In genomic region chr11:31619980-31620379, GRCh38 we compare ENCODE assay signal across 22 cellular contexts.
DNase-seq lines count a peak whose midpoint lies in the region; ATAC-seq, FAIRE-seq and TF ChIP-seq lines count a peak whose summit lies in the region.
"Had no signal": no experiment of that assay in that cellular context is flagged by ENCODE, and none has a peak within 500 bp of the region (broad histone marks: within the 10 kb centered on the region; RNA-seq: fewer than 3 reads in every experiment).

No MANE protein-coding gene starts in this region.

- no peaks in the 10 kb centered on the region for H3K36me3 Mint-ChIP-seq in activated T-helper 17 cell treated with anti-CD3 and anti-CD28 coated beads, Interleukin-2, amount 50 U/mL, for 72 hours (ENCODE audit: low read depth)

- peaks cover 6% of the 10 kb centered on the region for H3K4me1 Mint-ChIP-seq in activated T-helper 17 cell treated with anti-CD3 and anti-CD28 coated beads, Interleukin-2, amount 50 U/mL, for 72 hours
- H3K4me1 Mint-ChIP-seq: activated naive CD4-positive, alpha-beta T cell treated with anti-CD3 and anti-CD28 coated beads, Interleukin-2, amount 50 U/mL, for 24 hours; GM23338 had no signal

- no peak for DNase-seq in stimulated activated naive CD8-positive, alpha-beta T cell treated with anti-CD3 and anti-CD28 coated beads, Interleukin-15, Interleukin-2, amounts not matched to agents 100 U/mL and 50 U/mL, for 24 hours
- DNase-seq in NCI-H2196 (lab: John Stamatoyannopoulos, UW; ENCODE audit: unreplicated experiment) (no peak), T-helper 9 cell (no peak), pancreas (no peak)
- DNase-seq: activated CD4-positive, alpha-beta T cell treated with anti-CD3 and anti-CD28 coated beads, Interleukin-2, amount 50 U/mL, for 1 hour; CD4-positive, alpha-beta memory T cell; DMS79; effector CD8-positive, alpha-beta T cell; left cardiac atrium; NCI-H1436; NCI-H2171; NCI-H774; stomach had no signal

- no peak for FAIRE-seq in pancreas (lab: Jason Lieb, UNC)
- FAIRE-seq: GM18507 had no signal

- no peaks in the 10 kb centered on the region for H3K36me3 ChIP-seq in pancreas
- H3K36me3 ChIP-seq: stomach had no signal

- no peak overlapping the region for H3K4me3 Mint-ChIP-seq in activated T-helper 17 cell treated with anti-CD3 and anti-CD28 coated beads, Interleukin-2, amount 50 U/mL, for 72 hours
- H3K4me3 Mint-ChIP-seq: activated naive CD4-positive, alpha-beta T cell treated with anti-CD3 and anti-CD28 coated beads, Interleukin-2, amount 50 U/mL, for 24 hours; CD4-positive, alpha-beta memory T cell; GM23338; natural killer cell treated with Interleukin-12 subunit alpha and Interleukin-12 subunit beta and Interleukin-15 and Interleukin-18, amount 100 ng/mL, for 72 hours had no signal

- no peak for TF ChIP-seq CTCF in pancreas (IDR thresholded peaks at IDR 0.05)

- intact Hi-C loops in pancreas (cut with DNase I), result no loop called here

- H3K27ac Mint-ChIP-seq in activated T-helper 17 cell treated with anti-CD3 and anti-CD28 coated beads, Interleukin-2, amount 50 U/mL, for 72 hours, result no peak overlapping the region
- H3K27ac Mint-ChIP-seq: activated naive CD4-positive, alpha-beta T cell treated with anti-CD3 and anti-CD28 coated beads, Interleukin-2, amount 50 U/mL, for 24 hours; CD4-positive, alpha-beta memory T cell; GM23338; natural killer cell treated with Interleukin-12 subunit alpha and Interleukin-12 subunit beta and Interleukin-15 and Interleukin-18, amount 100 ng/mL, for 72 hours had no signal

- H3K9me3 Mint-ChIP-seq in activated T-helper 17 cell treated with anti-CD3 and anti-CD28 coated beads, Interleukin-2, amount 50 U/mL, for 72 hours, result no peaks in the 10 kb centered on the region
- H3K9me3 Mint-ChIP-seq: activated naive CD4-positive, alpha-beta T cell treated with anti-CD3 and anti-CD28 coated beads, Interleukin-2, amount 50 U/mL, for 24 hours; GM23338; natural killer cell treated with Interleukin-12 subunit alpha and Interleukin-12 subunit beta and Interleukin-15 and Interleukin-18, amount 100 ng/mL, for 72 hours had no signal

- no peak overlapping the region for H3K27ac ChIP-seq in pancreas
- H3K27ac ChIP-seq: stomach had no signal

- ATAC-seq in GM18867 (IDR thresholded peaks at IDR 0.05; ENCODE audit: unreplicated experiment), result peak; percentile 52
- ATAC-seq in GM21515 (IDR thresholded peaks at IDR 0.05; ENCODE audit: unreplicated experiment), result peak; percentile 57
- peak; percentile 85 for ATAC-seq in HG03039 (IDR thresholded peaks at IDR 0.05; ENCODE audit: unreplicated experiment)
- ATAC-seq in activated T-helper 17 cell treated with anti-CD3 and anti-CD28 coated beads, Interleukin-2, amount 50 U/mL, for 72 hours (replicated peaks), result peak; percentile 47
- ATAC-seq in stimulated activated naive CD8-positive, alpha-beta T cell treated with anti-CD3 and anti-CD28 coated beads, Interleukin-15, Interleukin-2, amounts not matched to agents 100 U/mL and 50 U/mL, for 24 hours, result no peak
- no peak for ATAC-seq in pancreas
- ATAC-seq: esophagus mucosa; GM23338; left cardiac atrium; natural killer cell treated with Interleukin-12 subunit alpha and Interleukin-12 subunit beta and Interleukin-15 and Interleukin-18, amount 100 ng/mL, for 72 hours had no signal

- H3K4me1 ChIP-seq in pancreas, result no peaks in the 10 kb centered on the region
- H3K4me1 ChIP-seq: stomach had no signal

- H3K9me3 ChIP-seq in pancreas, result no peaks in the 10 kb centered on the region
- H3K9me3 ChIP-seq: stomach had no signal

- no peaks in the 10 kb centered on the region for H3K27me3 ChIP-seq in pancreas
- H3K27me3 ChIP-seq: stomach had no signal

- no peak overlapping the region for H3K4me3 ChIP-seq in pancreas
- H3K4me3 ChIP-seq: GM23338, stomach had no signal

- H3K27me3 Mint-ChIP-seq in activated T-helper 17 cell treated with anti-CD3 and anti-CD28 coated beads, Interleukin-2, amount 50 U/mL, for 72 hours, result no peaks in the 10 kb centered on the region
- H3K27me3 Mint-ChIP-seq: activated naive CD4-positive, alpha-beta T cell treated with anti-CD3 and anti-CD28 coated beads, Interleukin-2, amount 50 U/mL, for 24 hours; CD4-positive, alpha-beta memory T cell; natural killer cell treated with Interleukin-12 subunit alpha and Interleukin-12 subunit beta and Interleukin-15 and Interleukin-18, amount 100 ng/mL, for 72 hours had no signal

Comparison
In these comparisons a context has a peak if more than half of its experiments do, and no peak if none do; other contexts are left out.
1. ATAC-seq: peak in GM18867 (single experiment), GM21515 (single experiment), HG03039 (single experiment) and activated T-helper 17 cell treated with anti-CD3 and anti-CD28 coated beads, Interleukin-2, amount 50 U/mL, for 72 hours (single experiment); none in stimulated activated naive CD8-positive, alpha-beta T cell treated with anti-CD3 and anti-CD28 coated beads, Interleukin-15, Interleukin-2, amounts not matched to agents 100 U/mL and 50 U/mL, for 24 hours (single experiment) and pancreas (0 of 4).